In genomic region chr14:75875958-75876357, GRCh38 we compare ENCODE assay signal across 9 cellular contexts.
A peak's percentile ranks its signal among the peaks of the same experiment; 100 is the strongest.
DNase-seq lines count a peak whose midpoint lies in the region; ATAC-seq and TF ChIP-seq lines count a peak whose summit lies in the region.
"Had no signal": no experiment of that assay in that cellular context is flagged by ENCODE, and none has a peak within 500 bp of the region (broad histone marks: within the 10 kb centered on the region; RNA-seq: fewer than 3 reads in every experiment).

No MANE protein-coding gene starts in this region.

- H3K27me3 ChIP-seq in esophagus muscularis mucosa = no peaks in the 10 kb centered on the region
- H3K27me3 ChIP-seq in MG63 = no peaks in the 10 kb centered on the region
- no peaks in the 10 kb centered on the region for H3K27me3 ChIP-seq in suprapubic skin
- H3K27me3 ChIP-seq: transverse colon had no signal

- H3K36me3 ChIP-seq in esophagus muscularis mucosa (no peaks in the 10 kb centered on the region), MG63 (no peaks in the 10 kb centered on the region), suprapubic skin (no peaks in the 10 kb centered on the region)
- H3K36me3 ChIP-seq: transverse colon had no signal

- ATAC-seq in GM18517 (IDR thresholded peaks at IDR 0.05; ENCODE audit: unreplicated experiment) = peak; percentile 96
- ATAC-seq in GM21528 (IDR thresholded peaks at IDR 0.05; ENCODE audit: low FRiP score, unreplicated experiment) = peak; percentile 93
- ATAC-seq in HG03378 (IDR thresholded peaks at IDR 0.05; ENCODE audit: unreplicated experiment) = peak; percentile 96

- no peak for TF ChIP-seq POLR2A in esophagus muscularis mucosa (IDR thresholded peaks at IDR 0.05; ENCODE audit: low read depth)
- TF ChIP-seq POLR2A in suprapubic skin (IDR thresholded peaks at IDR 0.05) = no peak

- H3K9me3 ChIP-seq in esophagus muscularis mucosa (no peaks in the 10 kb centered on the region), MG63 (no peaks in the 10 kb centered on the region), suprapubic skin (no peaks in the 10 kb centered on the region)
- H3K9me3 ChIP-seq: transverse colon had no signal

- intact Hi-C loops in esophagus muscularis mucosa (cut with DNase I) = no loop called here

- H3K4me1 ChIP-seq in esophagus muscularis mucosa (peaks cover 11 to 20% (median 17%) of the 10 kb centered on the region in 4 donors), suprapubic skin (no peaks in the 10 kb centered on the region)

- H3K27ac ChIP-seq in esophagus muscularis mucosa (replicated peaks in 1 of 4) (peak overlapping the region; percentile 8 to 63 (median 53)), suprapubic skin (no peak overlapping the region)

- no peak overlapping the region for H3K4me3 ChIP-seq in esophagus muscularis mucosa
- H3K4me3 ChIP-seq in MG63 = no peak overlapping the region
- H3K4me3 ChIP-seq in suprapubic skin = no peak overlapping the region
- H3K4me3 ChIP-seq: transverse colon had no signal

- TF ChIP-seq EP300 in esophagus muscularis mucosa (IDR thresholded peaks at IDR 0.05) (no peak), suprapubic skin (IDR thresholded peaks at IDR 0.05) (no peak)

- 64% methylated on average over 1 of the region's 1 CpG for WGBS in esophagus muscularis mucosa
- 71% methylated on average over 1 of the region's 1 CpG for WGBS in suprapubic skin

- DNase-seq in esophagus muscularis mucosa (ENCODE audit: extremely low spot score) = no peak
- DNase-seq in MG63 = no peak
- no peak for DNase-seq in Kasumi-1 (lab: John Stamatoyannopoulos, UW)
- no peak for DNase-seq in NCI-H82 (lab: John Stamatoyannopoulos, UW)
- no peak for DNase-seq in suprapubic skin (ENCODE audit: low spot score in 2 of 2)
- DNase-seq: transverse colon had no signal

- TF ChIP-seq CTCF in esophagus muscularis mucosa (IDR thresholded peaks at IDR 0.05) (no peak), suprapubic skin (IDR thresholded peaks at IDR 0.05) (no peak)
